8 cellular contexts compared by ENCODE assay signal in genomic region chr13:95834134-95834765, GRCh38.
A peak's percentile ranks its signal among the peaks of the same experiment; 100 is the strongest.
DNase-seq lines count a peak whose midpoint lies in the region; ATAC-seq and TF ChIP-seq lines count a peak whose summit lies in the region.

No MANE protein-coding gene starts in this region.

- H3K36me3 ChIP-seq in thoracic aorta = no peaks in the 10 kb centered on the region

- H3K9me3 ChIP-seq in thoracic aorta = no peaks in the 10 kb centered on the region

- H3K4me1 ChIP-seq in thoracic aorta (ENCODE audit: control insufficient read depth in 1 of 2, low read depth in 2 of 2) = no peaks in the 10 kb centered on the region

- H3K4me3 ChIP-seq in foreskin fibroblast (ENCODE audit: low read depth in 1 of 2, low read length in 2 of 2) = no peak overlapping the region
- H3K4me3 ChIP-seq in thoracic aorta = no peak overlapping the region

- DNase-seq in DMS153 (lab: John Stamatoyannopoulos, UW) = peak; percentile 11
- peak in 64 of 76 experiments; percentile 0 to 69 (median 29) for DNase-seq in HUDEP-2 (lab: John Stamatoyannopoulos, UW; ENCODE audit: unreplicated experiment in 76 of 76)
- peak; percentile 60 for DNase-seq in RKO (ENCODE audit: low spot score)
- peak; percentile 22 to 39 for DNase-seq in activated T-helper 1 cell treated with anti-CD3 and anti-CD28 coated beads, Interleukin-2, amount 50 U/mL, for 16 hours (ENCODE audit: low read depth in 1 of 2, low spot score in 1 of 2)
- peak; percentile 43 to 80 for DNase-seq in foreskin fibroblast
- DNase-seq in occipital lobe (lab: John Stamatoyannopoulos, UW) = peak; percentile 27
- no peak for DNase-seq in thoracic aorta (ENCODE audit: low spot score)

- ATAC-seq in GM21423 (IDR thresholded peaks at IDR 0.05; ENCODE audit: unreplicated experiment) (peak; percentile 91), thoracic aorta (ENCODE audit: insufficient number of reproducible peaks, low FRiP score, low read depth) (no peak)

- H3K27me3 ChIP-seq in thoracic aorta (replicated peaks; ENCODE audit: insufficient read depth) = no peaks in the 10 kb centered on the region

- peak; percentile 82 for TF ChIP-seq CTCF in foreskin fibroblast (IDR thresholded peaks at IDR 0.05; ENCODE audit: low read depth, low read length)
- TF ChIP-seq CTCF in thoracic aorta (IDR thresholded peaks at IDR 0.05) = peak; percentile 92

- H3K27ac ChIP-seq in thoracic aorta = no peak overlapping the region
